ENCODE assay signal across 26 cellular contexts in the genomic region with DNA sequence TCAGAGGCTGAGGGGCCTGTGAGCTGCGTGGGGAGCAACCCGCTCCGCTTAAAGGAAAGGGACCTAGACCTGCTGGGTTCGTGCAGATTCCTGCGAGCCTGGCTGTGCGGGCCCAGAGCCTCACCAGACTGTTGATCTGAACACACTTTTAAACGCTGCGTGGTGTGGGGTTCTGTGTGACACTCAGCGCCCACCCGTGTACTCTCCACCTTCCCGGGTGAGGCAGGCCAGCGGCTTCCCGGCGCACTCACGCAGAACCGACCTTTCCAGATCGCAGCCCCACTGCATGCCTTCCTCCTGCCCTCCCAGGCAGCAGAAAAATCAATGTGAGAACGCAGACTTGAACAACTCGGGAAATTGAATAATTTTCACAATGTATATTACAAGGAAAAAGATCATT.
"Had no signal": no experiment of that assay in that cellular context is flagged by ENCODE, and none has a peak within 500 bp of the region (broad histone marks: within the 10 kb centered on the region; RNA-seq: fewer than 3 reads in every experiment).

No MANE protein-coding gene starts in this region.

- H3K9me3 ChIP-seq: pancreas, prostate gland, testis, transverse colon had no signal

- H3K27ac ChIP-seq: breast epithelium, epithelial cell of prostate, pancreas, prostate gland, skin epidermis, testis, transverse colon had no signal

- DNase-seq: activated B cell treated with CpG ODN at 0.5 μM for 24 hours; activated CD4-positive, alpha-beta T cell treated with anti-CD3 and anti-CD28 coated beads, Interleukin-2, amount 50 U/mL, for 1 hour; activated CD8-positive, alpha-beta memory T cell treated with anti-CD3 and anti-CD28 coated beads for 24 hours; activated effector memory CD4-positive, alpha-beta T cell treated with Interleukin-2 at 50 U/mL for 16 hours; activated naive CD4-positive, alpha-beta T cell treated with anti-CD3 and anti-CD28 coated beads for 36 hours; activated naive CD8-positive, alpha-beta T cell treated with anti-CD3 and anti-CD28 coated beads, Interleukin-2, amount 10 ng/mL, durations not matched to agents 7 days and 5 days; central memory CD4-positive, alpha-beta T cell; effector CD4-positive, alpha-beta T cell; glutamatergic neuron; left ventricle myocardium superior; nucleus accumbens; retina; stimulated activated CD4-positive, alpha-beta T cell treated with anti-CD3 and anti-CD28 coated beads, Interleukin-4, amount 100 ng/mL, for 4 hours; stimulated activated CD8-positive, alpha-beta memory T cell treated with anti-CD3 and anti-CD28 coated beads, Interleukin-4, amount 100 ng/mL, for 48 hours; stimulated activated naive CD4-positive, alpha-beta T cell; T-cell; testis; transverse colon had no signal

- H3K27me3 ChIP-seq: breast epithelium, pancreas, testis, transverse colon had no signal

- H3K4me1 ChIP-seq: breast epithelium, transverse colon had no signal

- H3K4me3 ChIP-seq: breast epithelium, pancreas, prostate gland, skin epidermis, testis, transverse colon had no signal

- H3K36me3 ChIP-seq: breast epithelium, pancreas, prostate gland, transverse colon had no signal

- ATAC-seq: left ventricle myocardium superior, pancreas, sciatic nerve had no signal

- H3K27me3 Mint-ChIP-seq: activated B cell treated with CpG ODN at 0.5 μM for 24 hours; activated naive CD8-positive, alpha-beta T cell treated with anti-CD3 and anti-CD28 coated beads, Interleukin-2, amount 10 ng/mL, durations not matched to agents 7 days and 5 days; T-cell had no signal

- H3K9me3 Mint-ChIP-seq: activated B cell treated with CpG ODN at 0.5 μM for 24 hours; activated naive CD4-positive, alpha-beta T cell treated with anti-CD3 and anti-CD28 coated beads for 36 hours; activated naive CD8-positive, alpha-beta T cell treated with anti-CD3 and anti-CD28 coated beads, Interleukin-2, amount 10 ng/mL, durations not matched to agents 7 days and 5 days; nephron; T-cell; T-helper 2 cell treated with Interferon-gamma antibody and Interleukin-4, amounts not matched to agents 5 μg/mL and 100 μg/mL, for 36 hours had no signal

- H3K27ac Mint-ChIP-seq: activated B cell treated with CpG ODN at 0.5 μM for 24 hours; activated naive CD4-positive, alpha-beta T cell treated with anti-CD3 and anti-CD28 coated beads for 36 hours; activated naive CD8-positive, alpha-beta T cell treated with anti-CD3 and anti-CD28 coated beads, Interleukin-2, amount 10 ng/mL, durations not matched to agents 7 days and 5 days; nephron; T-cell; T-helper 2 cell treated with Interferon-gamma antibody and Interleukin-4, amounts not matched to agents 5 μg/mL and 100 μg/mL, for 36 hours had no signal

- H3K4me3 Mint-ChIP-seq: activated B cell treated with CpG ODN at 0.5 μM for 24 hours; activated naive CD4-positive, alpha-beta T cell treated with anti-CD3 and anti-CD28 coated beads for 36 hours; activated naive CD8-positive, alpha-beta T cell treated with anti-CD3 and anti-CD28 coated beads, Interleukin-2, amount 10 ng/mL, durations not matched to agents 7 days and 5 days; nephron; T-cell; T-helper 2 cell treated with Interferon-gamma antibody and Interleukin-4, amounts not matched to agents 5 μg/mL and 100 μg/mL, for 36 hours had no signal
